ENCODE assay signal across 1 cellular context in the genomic region with DNA sequence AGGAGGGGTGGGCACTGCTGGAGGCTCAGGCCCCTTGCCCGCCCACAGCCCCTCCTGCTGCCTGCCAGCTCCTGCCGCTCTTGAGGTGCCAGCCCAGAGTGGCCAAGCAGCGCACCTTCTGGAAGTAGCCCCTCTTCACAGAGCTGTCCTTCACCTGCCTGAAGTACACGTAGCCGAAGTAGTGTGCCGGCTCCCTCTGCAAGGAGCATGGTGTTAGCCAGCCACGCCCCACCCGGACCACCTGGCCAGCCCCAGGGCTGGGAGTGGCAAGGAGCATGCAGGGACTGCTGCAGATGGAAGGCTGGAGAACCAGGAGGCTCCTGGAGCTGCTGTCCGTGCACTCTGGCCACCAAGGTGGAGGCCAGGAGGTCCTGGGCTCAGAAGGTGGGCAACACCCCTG.
TF ChIP-seq lines count a peak whose summit lies in the region.

No MANE protein-coding gene starts in this region.

TF ChIP-seq in H1, 55 proteins besides CTCF, POLR2A, EP300 and RAD21:
- TF ChIP-seq ZNF274 (IDR thresholded peaks at IDR 0.05; ENCODE audit: borderline replicate concordance, extremely low read depth, low read length) = no peak
- TF ChIP-seq TEAD4 (IDR thresholded peaks at IDR 0.05; ENCODE audit: low read depth, low read length) = no peak
- no peak for TF ChIP-seq TAF1 (IDR thresholded peaks at IDR 0.05; ENCODE audit: low read depth, low read length)
- no peak for TF ChIP-seq KDM5A (IDR thresholded peaks at IDR 0.05; ENCODE audit: low read length)
- no peak for TF ChIP-seq POLR2AphosphoS5 (IDR thresholded peaks at IDR 0.05; ENCODE audit: low read depth, low read length)
- no peak for TF ChIP-seq NANOG (IDR thresholded peaks at IDR 0.05; ENCODE audit: insufficient read depth, low read depth, low read length, poor library complexity, severe bottlenecking)
- TF ChIP-seq RXRA (IDR thresholded peaks at IDR 0.05; ENCODE audit: insufficient read depth, low read depth, low read length) = no peak
- TF ChIP-seq KDM4A (IDR thresholded peaks at IDR 0.05; ENCODE audit: low read depth, low read length, severe bottlenecking) = no peak
- TF ChIP-seq TAF7 (optimal IDR thresholded peaks at IDR 0.05; ENCODE audit: borderline replicate concordance, low read depth, low read length) = no peak
- no peak for TF ChIP-seq SIRT6 (IDR thresholded peaks at IDR 0.05; ENCODE audit: low read length)
- TF ChIP-seq SAP30 (IDR thresholded peaks at IDR 0.05; ENCODE audit: insufficient read depth, insufficient replicate concordance, low read length) = no peak
- TF ChIP-seq EZH2 (IDR thresholded peaks at IDR 0.05; ENCODE audit: low read depth, low read length, severe bottlenecking) = no peak
- no peak for TF ChIP-seq HDAC2 (IDR thresholded peaks at IDR 0.05; ENCODE audit: borderline replicate concordance in 1 of 2, low read depth in 2 of 2, low read length in 2 of 2)
TF ChIP-seq in H1: peak in this region for 0.
